Comparison of ENCODE assay signal across 14 cellular contexts in genomic region chr5:118506453-118506852, GRCh38.
DNase-seq lines count a peak whose midpoint lies in the region; ATAC-seq and TF ChIP-seq lines count a peak whose summit lies in the region.
"Had no signal": no experiment of that assay in that cellular context is flagged by ENCODE, and none has a peak within 500 bp of the region (broad histone marks: within the 10 kb centered on the region; RNA-seq: fewer than 3 reads in every experiment).

No MANE protein-coding gene starts in this region.

- H3K9me3 ChIP-seq in OCI-LY3 (ENCODE audit: insufficient read depth, low read length) (no peaks in the 10 kb centered on the region), smooth muscle cell (replicated peaks; ENCODE audit: low read depth) (no peaks in the 10 kb centered on the region)

- H3K27ac ChIP-seq in OCI-LY3 (ENCODE audit: low read length) = peak overlapping the region; percentile 75
- no peak overlapping the region for H3K27ac ChIP-seq in smooth muscle cell (ENCODE audit: low read depth)
- H3K27ac ChIP-seq: epithelial cell of prostate had no signal

- H3K36me3 ChIP-seq in OCI-LY3 (replicated peaks; ENCODE audit: low read depth, low read length) (peaks cover 4% of the 10 kb centered on the region), smooth muscle cell (ENCODE audit: low read depth) (no peaks in the 10 kb centered on the region)

- H3K4me2 ChIP-seq in OCI-LY3 (ENCODE audit: low read length) (peak overlapping the region; percentile 44; the same call in 1 of the 2 replicates), smooth muscle cell (no peak overlapping the region)

- no peak overlapping the region; the same call in 1 of the 2 replicates for H3K9ac ChIP-seq in OCI-LY3 (ENCODE audit: low read length)
- H3K9ac ChIP-seq in smooth muscle cell (ENCODE audit: low read depth) = no peak overlapping the region

- H4K20me1 ChIP-seq in OCI-LY3 (ENCODE audit: insufficient read depth, low read length) (no peaks in the 10 kb centered on the region), smooth muscle cell (ENCODE audit: low read depth) (no peaks in the 10 kb centered on the region)

- TF ChIP-seq CTCF in OCI-LY3 (IDR thresholded peaks at IDR 0.05; ENCODE audit: low read depth, low read length) = peak; percentile 25; the same call in 1 of the 2 replicates
- no peak for TF ChIP-seq CTCF in smooth muscle cell (IDR thresholded peaks at IDR 0.05; ENCODE audit: borderline replicate concordance, insufficient read depth, poor library complexity, severe bottlenecking)

- H2AFZ ChIP-seq in OCI-LY3 (ENCODE audit: low read depth, low read length) = no peak overlapping the region
- H2AFZ ChIP-seq in smooth muscle cell (ENCODE audit: low read depth) = no peak overlapping the region

- no peaks in the 10 kb centered on the region for H3F3A ChIP-seq in smooth muscle cell (ENCODE audit: low read depth)

- 93% methylated on average over 3 of the region's 3 CpGs for WGBS in smooth muscle cell (ENCODE audit: low lambda C conversion rate)

- ATAC-seq in GM18520 (IDR thresholded peaks at IDR 0.05; ENCODE audit: unreplicated experiment) (peak; percentile 94), GM21447 (IDR thresholded peaks at IDR 0.05; ENCODE audit: unreplicated experiment) (peak; percentile 93), HG03060 (IDR thresholded peaks at IDR 0.05; ENCODE audit: low read depth, unreplicated experiment) (peak; percentile 95)
- ATAC-seq: mucosa of descending colon had no signal

- no peaks in the 10 kb centered on the region for H3K27me3 ChIP-seq in OCI-LY3 (ENCODE audit: low read depth, low read length)
- H3K27me3 ChIP-seq in smooth muscle cell (ENCODE audit: low read depth) = no peaks in the 10 kb centered on the region

- H3K4me3 ChIP-seq in OCI-LY3 (ENCODE audit: low read length) = no peak overlapping the region
- no peak overlapping the region for H3K4me3 ChIP-seq in smooth muscle cell
- H3K4me3 ChIP-seq: mucosa of descending colon had no signal

- H3K79me2 ChIP-seq in OCI-LY3 (ENCODE audit: low read length) = no peaks in the 10 kb centered on the region
- no peaks in the 10 kb centered on the region for H3K79me2 ChIP-seq in smooth muscle cell (ENCODE audit: low read depth)

- DNase-seq in NCI-H187 (lab: John Stamatoyannopoulos, UW) (no peak), SKM-1 treated with dmso at 0.1 percent for 144 hours (lab: John Stamatoyannopoulos, UW; ENCODE audit: unreplicated experiment) (no peak), smooth muscle cell (lab: John Stamatoyannopoulos, UW; ENCODE audit: unreplicated experiment) (no peak), NCI-H1417 treated with DMSO at 0.1 percent for 48 hours (lab: John Stamatoyannopoulos, UW) (no peak)
- DNase-seq: activated CD8-positive, alpha-beta memory T cell treated with anti-CD3 and anti-CD28 coated beads, Interleukin-2, amount 50 U/mL, for 48 hours; CD4-positive, alpha-beta T cell; mucosa of descending colon; NCI-H1694 treated with DMSO at 0.1 percent for 48 hours; T1000 had no signal

- H3K4me1 ChIP-seq in OCI-LY3 (ENCODE audit: low read length) = peaks cover 25% of the 10 kb centered on the region
- no peaks in the 10 kb centered on the region for H3K4me1 ChIP-seq in smooth muscle cell (ENCODE audit: low read depth)
